ENCODE assay signal across 8 cellular contexts in genomic region chr16:88804552-88805339, GRCh38. TPM values are rescaled to one million over a fixed set of nuclear protein-coding genes. Genes with fewer than 3 reads are reported as not detected.
A peak's percentile ranks its signal among the peaks of the same experiment; 100 is the strongest.
DNase-seq lines count a peak whose midpoint lies in the region; ATAC-seq, FAIRE-seq and TF ChIP-seq lines count a peak whose summit lies in the region.

No MANE protein-coding gene starts in this region.

- H3K4me3 ChIP-seq in A549 (peak overlapping the region; percentile 73), endothelial cell of umbilical vein (replicated peaks in 1 of 3; ENCODE audit: insufficient read depth in 1 of 3, low read depth in 1 of 3, low read length in 3 of 3) (peak overlapping the region; percentile 46 to 49 (median 47)), skeletal muscle cell (ENCODE audit: low read depth, low read length) (peak overlapping the region; percentile 72)

- no TSS peak for BruUV-seq in endothelial cell of umbilical vein (replicated peaks; lab: Mats Ljungman, UMichigan)

- WGBS in A549 (ENCODE audit: missing lambda C conversion rate): 57% methylated on average over 18 of the region's 39 CpGs

- H3K4me1 ChIP-seq in A549: peaks cover 20% of the 10 kb centered on the region
- H3K4me1 ChIP-seq in endothelial cell of umbilical vein (ENCODE audit: control insufficient read depth, extremely low read depth, insufficient read depth, low read length): peaks cover 10% of the 10 kb centered on the region

- H3K79me2 ChIP-seq in endothelial cell of umbilical vein (ENCODE audit: control insufficient read depth, insufficient read depth, low read length): peaks cover 28% of the 10 kb centered on the region

- H4K20me1 ChIP-seq in endothelial cell of umbilical vein (replicated peaks; ENCODE audit: control insufficient read depth, extremely low read depth, insufficient read depth, low read length): no peaks in the 10 kb centered on the region

- ATAC-seq in A549: peak; percentile 25 to 35; a peak in 5 of 6 replicates
- ATAC-seq in HG03095 (IDR thresholded peaks at IDR 0.05; ENCODE audit: unreplicated experiment): no peak

- DNase-seq in A549 (ENCODE audit: low read depth in 1 of 2, low spot score in 1 of 2): peak in 1 of 2 experiments; percentile 36
- DNase-seq in GM12892 (ENCODE audit: insufficient read length): peak; percentile 76
- peak; percentile 19 to 38 for DNase-seq in SHP77 (lab: John Stamatoyannopoulos, UW)
- no peak for DNase-seq in endothelial cell of umbilical vein (ENCODE audit: low read depth, low spot score)
- no peak for DNase-seq in skeletal muscle cell (ENCODE audit: low read depth)
- no peak for DNase-seq in middle frontal gyrus (ENCODE audit: extremely low spot score, low spot score)
- DNase-seq in SW 1271 (lab: John Stamatoyannopoulos, UW): no peak

- CTCF ChIA-PET in A549 (lab: Yijun Ruan, JAX) (interaction anchor here (1.5 kb wide), 1 partner anchor 11 kb away, joined by 5 read pairs; no protein-coding TSS in a partner anchor), endothelial cell of umbilical vein (lab: Charles Lee) (interaction anchor here (0.8 kb wide), 1 partner anchor 67 kb away, joined by 6 read pairs; no protein-coding TSS in a partner anchor)

- H2AFZ ChIP-seq in endothelial cell of umbilical vein (ENCODE audit: low read depth, low read length): no peak overlapping the region

- H3K27ac ChIP-seq in A549 (peak overlapping the region; percentile 88 to 94), endothelial cell of umbilical vein (ENCODE audit: insufficient read depth, low read depth, low read length) (no peak overlapping the region)

- intact Hi-C loops in endothelial cell of umbilical vein (cut with micrococcal nuclease): no loop called here

- no peak for TF ChIP-seq EP300 in A549 (IDR thresholded peaks at IDR 0.05)

- peaks cover 4 to 9% of the 10 kb centered on the region in 2 experiments for H3K36me3 ChIP-seq in endothelial cell of umbilical vein (ENCODE audit: control insufficient read depth in 2 of 2, extremely low read depth in 1 of 2, insufficient read depth in 2 of 2, low read length in 2 of 2)

- TF ChIP-seq POLR2A in A549 (IDR thresholded peaks at IDR 0.05; ENCODE audit: low read length) (no peak), GM12892 (IDR thresholded peaks at IDR 0.05; ENCODE audit: low read depth, low read length) (no peak; the same call in 1 of the 2 replicates), endothelial cell of umbilical vein (IDR thresholded peaks at IDR 0.05; ENCODE audit: low read depth, low read length) (no peak)

- H3K9ac ChIP-seq in endothelial cell of umbilical vein (replicated peaks; ENCODE audit: extremely low read depth, insufficient read depth, low read length): peak overlapping the region; percentile 58

- no peaks in the 10 kb centered on the region for H3K9me1 ChIP-seq in endothelial cell of umbilical vein (replicated peaks; ENCODE audit: control insufficient read depth, extremely low read depth, insufficient read depth, low read length)

- H3K9me3 ChIP-seq in A549 (no peaks in the 10 kb centered on the region), endothelial cell of umbilical vein (replicated peaks; ENCODE audit: control insufficient read depth, insufficient read depth, low read length) (no peaks in the 10 kb centered on the region)

- FAIRE-seq in A549 (lab: Jason Lieb, UNC) (no peak), GM12892 (lab: Jason Lieb, UNC) (no peak), endothelial cell of umbilical vein (lab: Jason Lieb, UNC) (no peak)

- peak overlapping the region; percentile 100 for H3K4me2 ChIP-seq in A549
- H3K4me2 ChIP-seq in endothelial cell of umbilical vein (ENCODE audit: insufficient read depth, low read length): peak overlapping the region; percentile 64

- dilution Hi-C loops in endothelial cell of umbilical vein (cut with MboI; ENCODE audit: extremely low pct_ligation_motif_present, low sequenced_read_pairs): no loop called here

- no peak for TF ChIP-seq CTCF in A549 (IDR thresholded peaks at IDR 0.05)
- TF ChIP-seq CTCF in endothelial cell of umbilical vein (IDR thresholded peaks at IDR 0.05; ENCODE audit: extremely low read depth in 1 of 2, insufficient read depth in 1 of 2, low read depth in 1 of 2, low read length in 2 of 2): no peak

- no peaks in the 10 kb centered on the region for H3K27me3 ChIP-seq in endothelial cell of umbilical vein (ENCODE audit: control insufficient read depth in 2 of 2, insufficient read depth in 2 of 2, low read length in 2 of 2)

- no peak for TF ChIP-seq RAD21 in A549 (conservative IDR thresholded peaks at IDR 0.05 in 1 of 2, IDR thresholded peaks at IDR 0.05 in 1 of 2)

- POLR2A ChIA-PET in A549 (lab: Yijun Ruan, JAX) (no interaction called here), endothelial cell of umbilical vein (lab: Charles Lee) (no interaction called here)

RNA-seq across cellular contexts. Expression of gene CDT1, which starts 1.2 kb away (rescaled TPM):
- 3.4 and 3.8 TPM in 2 replicates for polyA plus RNA-seq in A549 (2011; rRNA removed)
- 30.8 and 47.0 TPM in 2 replicates for polyA plus RNA-seq in A549 (2012; cell fraction: cytosol; rRNA removed)
- 41.9 and 85.6 TPM in 2 replicates for polyA plus RNA-seq in A549 (2012; cell fraction: nucleus; rRNA removed)
- polyA plus RNA-seq in A549 (2017; fragmentation: RNase III; extraction: RNeasy Plus Mini Kit Qiagen cat#74134 plus additional on column Dnase treatment): 16.0 to 17.5 TPM (median 17.0 TPM) in 3 replicates
- 4.1 and 6.5 TPM in 2 replicates for polyA minus RNA-seq in A549 (2011; rRNA and poly(A)+ RNA removed)
- 6.4 TPM for polyA plus RNA-seq in GM12892 (2012; ENCODE audit: missing spikeins)
- total RNA-seq in endothelial cell of umbilical vein: 26.5 and 30.6 TPM in 2 replicates
- polyA plus RNA-seq in endothelial cell of umbilical vein: 15.6 and 19.3 TPM in 2 replicates
- 14.3 and 19.4 TPM in 2 replicates for polyA plus RNA-seq in endothelial cell of umbilical vein (2011; cell fraction: cytosol; rRNA removed)
- polyA plus RNA-seq in endothelial cell of umbilical vein (2011; cell fraction: nucleus; rRNA removed): 11.5 and 12.3 TPM in 2 replicates
- 6.7 and 8.2 TPM in 2 replicates for polyA plus RNA-seq in endothelial cell of umbilical vein (2012)
- polyA minus RNA-seq in endothelial cell of umbilical vein: 5.6 and 9.8 TPM in 2 replicates
- 96.4 TPM for polyA minus RNA-seq in endothelial cell of umbilical vein (2011; cell fraction: cytosol; rRNA and poly(A)+ RNA removed)
- polyA minus RNA-seq in endothelial cell of umbilical vein (2011; cell fraction: nucleus; rRNA and poly(A)+ RNA removed): 4.5 and 8.7 TPM in 2 replicates

RNA-seq across cellular contexts. Expression of gene APRT, which starts 7.0 kb away (rescaled TPM):
- 113 and 115 TPM in 2 replicates for polyA plus RNA-seq in A549 (2011; rRNA removed)
- 223 and 291 TPM in 2 replicates for polyA plus RNA-seq in A549 (2012; cell fraction: cytosol; rRNA removed)
- 199 and 257 TPM in 2 replicates for polyA plus RNA-seq in A549 (2012; cell fraction: nucleus; rRNA removed)
- polyA plus RNA-seq in A549 (2017; fragmentation: RNase III; extraction: RNeasy Plus Mini Kit Qiagen cat#74134 plus additional on column Dnase treatment): 252 to 259 TPM (median 258 TPM) in 3 replicates
- 54.2 and 54.5 TPM in 2 replicates for polyA minus RNA-seq in A549 (2011; rRNA and poly(A)+ RNA removed)
- polyA plus RNA-seq in GM12892 (2012; ENCODE audit: missing spikeins): 180 TPM
- total RNA-seq in endothelial cell of umbilical vein: 148 and 152 TPM in 2 replicates
- polyA plus RNA-seq in endothelial cell of umbilical vein: 143 and 179 TPM in 2 replicates
- 95.1 and 129 TPM in 2 replicates for polyA plus RNA-seq in endothelial cell of umbilical vein (2011; cell fraction: cytosol; rRNA removed)
- polyA plus RNA-seq in endothelial cell of umbilical vein (2011; cell fraction: nucleus; rRNA removed): 76.5 and 81.0 TPM in 2 replicates
- polyA plus RNA-seq in endothelial cell of umbilical vein (2012): 172 and 240 TPM in 2 replicates
- polyA minus RNA-seq in endothelial cell of umbilical vein: 35.0 and 35.7 TPM in 2 replicates
- polyA minus RNA-seq in endothelial cell of umbilical vein (2011; cell fraction: cytosol; rRNA and poly(A)+ RNA removed): 133 TPM
- polyA minus RNA-seq in endothelial cell of umbilical vein (2011; cell fraction: nucleus; rRNA and poly(A)+ RNA removed): 16.2 and 27.3 TPM in 2 replicates

RNA-seq across cellular contexts. Expression of gene PIEZO1, which starts 19.7 kb away (rescaled TPM):
- polyA plus RNA-seq in A549 (2011; rRNA removed) (26.1 and 35.9 TPM in 2 replicates), A549 (2017; fragmentation: RNase III; extraction: RNeasy Plus Mini Kit Qiagen cat#74134 plus additional on column Dnase treatment) (78.3 to 84.7 TPM (median 79.1 TPM) in 3 replicates), endothelial cell of umbilical vein (298 and 393 TPM in 2 replicates)
- 141 and 172 TPM in 2 replicates for polyA plus RNA-seq in A549 (2012; cell fraction: cytosol; rRNA removed)
- polyA plus RNA-seq in A549 (2012; cell fraction: nucleus; rRNA removed): 630 and 946 TPM in 2 replicates
- polyA minus RNA-seq in A549 (2011; rRNA and poly(A)+ RNA removed): 43.0 and 54.8 TPM in 2 replicates
- polyA plus RNA-seq in GM12892 (2012; ENCODE audit: missing spikeins): 33.8 TPM
- 306 and 322 TPM in 2 replicates for total RNA-seq in endothelial cell of umbilical vein
- 224 and 318 TPM in 2 replicates for polyA plus RNA-seq in endothelial cell of umbilical vein (2011; cell fraction: cytosol; rRNA removed)
- polyA plus RNA-seq in endothelial cell of umbilical vein (2011; cell fraction: nucleus; rRNA removed): 848 and 1,004 TPM in 2 replicates
- polyA plus RNA-seq in endothelial cell of umbilical vein (2012): 214 and 360 TPM in 2 replicates
- 294 and 363 TPM in 2 replicates for polyA minus RNA-seq in endothelial cell of umbilical vein
- polyA minus RNA-seq in endothelial cell of umbilical vein (2011; cell fraction: cytosol; rRNA and poly(A)+ RNA removed): 47.3 TPM
- 270 and 364 TPM in 2 replicates for polyA minus RNA-seq in endothelial cell of umbilical vein (2011; cell fraction: nucleus; rRNA and poly(A)+ RNA removed)

RNA-seq across cellular contexts. Expression of gene GALNS, which starts 52.0 kb away (rescaled TPM):
- polyA plus RNA-seq in A549 (2011; rRNA removed) (7.0 and 14.7 TPM in 2 replicates), A549 (2017; fragmentation: RNase III; extraction: RNeasy Plus Mini Kit Qiagen cat#74134 plus additional on column Dnase treatment) (27.9 to 31.2 TPM (median 29.9 TPM) in 3 replicates), endothelial cell of umbilical vein (21.8 and 23.2 TPM in 2 replicates)
- polyA plus RNA-seq in A549 (2012; cell fraction: cytosol; rRNA removed): 17.3 and 22.2 TPM in 2 replicates
- polyA plus RNA-seq in A549 (2012; cell fraction: nucleus; rRNA removed): 38.9 and 41.1 TPM in 2 replicates
- polyA minus RNA-seq in A549 (2011; rRNA and poly(A)+ RNA removed): 9.8 and 10.2 TPM in 2 replicates
- 9.9 TPM for polyA plus RNA-seq in GM12892 (2012; ENCODE audit: missing spikeins)
- 32.5 and 40.2 TPM in 2 replicates for total RNA-seq in endothelial cell of umbilical vein
- polyA plus RNA-seq in endothelial cell of umbilical vein (2011; cell fraction: cytosol; rRNA removed): 19.3 and 23.0 TPM in 2 replicates
- polyA plus RNA-seq in endothelial cell of umbilical vein (2011; cell fraction: nucleus; rRNA removed): 35.1 and 45.6 TPM in 2 replicates
- polyA plus RNA-seq in endothelial cell of umbilical vein (2012): 33.4 and 52.4 TPM in 2 replicates
- polyA minus RNA-seq in endothelial cell of umbilical vein: 22.5 and 25.8 TPM in 2 replicates
- polyA minus RNA-seq in endothelial cell of umbilical vein (2011; cell fraction: cytosol; rRNA and poly(A)+ RNA removed): 6.6 TPM
- polyA minus RNA-seq in endothelial cell of umbilical vein (2011; cell fraction: nucleus; rRNA and poly(A)+ RNA removed): 22.9 and 28.4 TPM in 2 replicates

RNA-seq across cellular contexts. Expression of gene TRAPPC2L, which starts 52.2 kb away (rescaled TPM):
- polyA plus RNA-seq in A549 (2011; rRNA removed) (70.3 and 77.0 TPM in 2 replicates), A549 (2017; fragmentation: RNase III; extraction: RNeasy Plus Mini Kit Qiagen cat#74134 plus additional on column Dnase treatment) (69.4 to 80.2 TPM (median 77.5 TPM) in 3 replicates), endothelial cell of umbilical vein (131 and 151 TPM in 2 replicates)
- polyA plus RNA-seq in A549 (2012; cell fraction: cytosol; rRNA removed): 81.5 and 101 TPM in 2 replicates
- 63.1 and 63.3 TPM in 2 replicates for polyA plus RNA-seq in A549 (2012; cell fraction: nucleus; rRNA removed)
- 28.6 and 47.8 TPM in 2 replicates for polyA minus RNA-seq in A549 (2011; rRNA and poly(A)+ RNA removed)
- 78.6 TPM for polyA plus RNA-seq in GM12892 (2012; ENCODE audit: missing spikeins)
- 61.9 and 80.0 TPM in 2 replicates for total RNA-seq in endothelial cell of umbilical vein
- polyA plus RNA-seq in endothelial cell of umbilical vein (2011; cell fraction: cytosol; rRNA removed): 128 and 141 TPM in 2 replicates
- 62.5 and 69.4 TPM in 2 replicates for polyA plus RNA-seq in endothelial cell of umbilical vein (2011; cell fraction: nucleus; rRNA removed)
- polyA plus RNA-seq in endothelial cell of umbilical vein (2012): 206 and 238 TPM in 2 replicates
- 49.9 and 115 TPM in 2 replicates for polyA minus RNA-seq in endothelial cell of umbilical vein
- 24.3 TPM for polyA minus RNA-seq in endothelial cell of umbilical vein (2011; cell fraction: cytosol; rRNA and poly(A)+ RNA removed)
- 19.6 and 25.1 TPM in 2 replicates for polyA minus RNA-seq in endothelial cell of umbilical vein (2011; cell fraction: nucleus; rRNA and poly(A)+ RNA removed)

Comparison
In these comparisons a context has a peak if more than half of its experiments do, and no peak if none do; other contexts are left out.
1. DNase-seq: peak in GM12892 (single experiment) and SHP77 (2 of 2); none in endothelial cell of umbilical vein (single experiment), skeletal muscle cell (single experiment), middle frontal gyrus (single experiment) and SW 1271 (0 of 2).
2. Peak in every context shown above with its lines, with median percentiles within 50 percentile points of each other: H3K4me3 ChIP-seq.